Comparison of ENCODE assay signal across 20 cellular contexts in the genomic region with DNA sequence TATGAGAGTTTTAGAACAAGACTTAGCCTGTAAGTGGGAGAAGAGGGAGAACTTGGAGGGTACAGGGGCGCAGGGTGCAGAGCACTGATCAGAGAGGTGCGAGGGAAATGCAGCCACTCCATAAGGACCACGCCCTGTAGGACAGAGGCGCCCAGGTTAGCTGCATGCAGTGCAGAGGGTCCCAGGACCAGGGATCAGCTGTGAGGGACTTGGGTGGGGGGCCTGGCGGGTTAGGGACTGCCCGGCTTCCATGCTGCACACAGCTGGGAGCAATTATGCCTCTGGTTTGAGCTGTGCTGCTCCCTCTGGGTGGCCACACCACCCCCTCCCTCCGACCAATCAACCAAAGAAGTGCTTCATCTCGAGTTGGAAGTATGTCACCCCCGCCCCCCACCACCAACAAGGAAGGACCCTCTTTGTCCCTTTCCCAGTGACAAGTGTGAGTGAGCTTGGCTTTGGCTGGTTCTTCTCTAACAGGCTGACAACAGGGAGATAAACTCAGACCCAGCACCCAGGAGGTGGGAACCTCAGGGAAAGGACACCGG. TPM values are rescaled to one million over a fixed set of nuclear protein-coding genes. Genes with fewer than 3 reads are reported as not detected.
DNase-seq lines count a peak whose midpoint lies in the region; ATAC-seq and TF ChIP-seq lines count a peak whose summit lies in the region.
"Had no signal": no experiment of that assay in that cellular context is flagged by ENCODE, and none has a peak within 500 bp of the region (broad histone marks: within the 10 kb centered on the region; RNA-seq: fewer than 3 reads in every experiment).

No MANE protein-coding gene starts in this region.

- H3K9me3 ChIP-seq in neuronal stem cell (replicated peaks in 1 of 2; ENCODE audit: control insufficient read depth in 2 of 2, insufficient read depth in 1 of 2, low read depth in 1 of 2, low read length in 2 of 2): no peaks in the 10 kb centered on the region

- H3K79me1 ChIP-seq in neuronal stem cell (ENCODE audit: low read depth, low read length): no peaks in the 10 kb centered on the region

- H3K9ac ChIP-seq in neuronal stem cell (ENCODE audit: low read depth, low read length, poor library complexity): no peak overlapping the region

- peak overlapping the region; percentile 8 for H2BK15ac ChIP-seq in neuronal stem cell (ENCODE audit: low read length)

- H2BK5ac ChIP-seq in neuronal stem cell (ENCODE audit: low read length): no peak overlapping the region

- intact Hi-C loops in Right ventricle myocardium superior (cut with DNase I) (loop anchor here (10.0 kb wide), 1 partner anchor 64 kb away; no protein-coding TSS in a partner anchor), left cardiac atrium (cut with DNase I) (no loop called here)

- H2AFZ ChIP-seq in neuronal stem cell (ENCODE audit: low read length): no peak overlapping the region

- H3K27ac Mint-ChIP-seq in chondrocyte (ENCODE audit: unreplicated experiment) (no peak overlapping the region), type B pancreatic cell (peak overlapping the region; percentile 26)
- H3K27ac Mint-ChIP-seq: CD4-positive, CD25-positive, alpha-beta regulatory T cell had no signal

- no peak overlapping the region for H3K4ac ChIP-seq in neuronal stem cell (ENCODE audit: low read length)

- H2BK12ac ChIP-seq in neuronal stem cell (ENCODE audit: low read length): no peak overlapping the region

- H3K4me1 Mint-ChIP-seq in chondrocyte (ENCODE audit: low read depth) (peaks cover 57% of the 10 kb centered on the region), type B pancreatic cell (ENCODE audit: unreplicated experiment) (peaks cover 19% of the 10 kb centered on the region)

- no peak overlapping the region for H3K4me3 ChIP-seq in neuronal stem cell (ENCODE audit: low read length in 2 of 2)
- H3K4me3 ChIP-seq: K562 had no signal

- no peak overlapping the region for H3K14ac ChIP-seq in neuronal stem cell (ENCODE audit: low read length)

- DNase-seq in Right ventricle myocardium superior (peak; percentile 19), left cardiac atrium (no peak), chondrocyte (ENCODE audit: low spot score) (peak; percentile 47), neuronal stem cell (ENCODE audit: low spot score) (no peak), type B pancreatic cell (ENCODE audit: extremely low spot score, unreplicated experiment) (no peak), NCI-H1092 treated with DMSO at 0.1 percent for 48 hours (lab: John Stamatoyannopoulos, UW) (no peak)
- DNase-seq in activated effector memory CD4-positive, alpha-beta T cell treated with Interleukin-2 at 50 U/mL for 16 hours: no peak
- DNase-seq: 8988T; CD4-positive, CD25-positive, alpha-beta regulatory T cell; COR-L47; NCI-H1105 treated with DMSO at 0.1 percent for 48 hours; NCI-H187; NCI-H2107; NCI-H510A; NCI-H748 treated with DMSO at 0.1 percent for 48 hours; OCI-M1; SIG-M5 had no signal

- H3K4me2 ChIP-seq in neuronal stem cell (ENCODE audit: insufficient read depth, low read length, poor library complexity, severe bottlenecking): no peak overlapping the region

- H2AK5ac ChIP-seq in neuronal stem cell (ENCODE audit: low read depth, low read length): no peak overlapping the region

- no peak overlapping the region for H4K8ac ChIP-seq in neuronal stem cell (ENCODE audit: low read depth, low read length)

- H3K9me3 Mint-ChIP-seq in chondrocyte (ENCODE audit: low read depth) (no peaks in the 10 kb centered on the region), type B pancreatic cell (no peaks in the 10 kb centered on the region)
- H3K9me3 Mint-ChIP-seq: CD4-positive, CD25-positive, alpha-beta regulatory T cell had no signal

- H3K4me1 ChIP-seq in neuronal stem cell (ENCODE audit: control insufficient read depth in 2 of 2, insufficient read depth in 1 of 2, low read depth in 1 of 2, low read length in 2 of 2): peaks cover 4 to 6% of the 10 kb centered on the region in 2 donors

- TF ChIP-seq CTCF in chondrocyte (IDR thresholded peaks at IDR 0.05) (no peak), type B pancreatic cell (conservative IDR thresholded peaks at IDR 0.05) (no peak)

- H3K27ac ChIP-seq in neuronal stem cell (replicated peaks; ENCODE audit: low read length): no peak overlapping the region

- H3K27me3 Mint-ChIP-seq in chondrocyte (ENCODE audit: low read depth) (no peaks in the 10 kb centered on the region), type B pancreatic cell (no peaks in the 10 kb centered on the region)

- H2BK120ac ChIP-seq in neuronal stem cell (ENCODE audit: low read depth, low read length): no peak overlapping the region

- WGBS in neuronal stem cell (ENCODE audit: extremely low coverage in 2 of 2, insufficient read length in 2 of 2, insufficient replicate concordance in 1 of 2), 2 donors: no CpG with 5 or more reads among the region's 10 CpGs

- peak overlapping the region; percentile 13 for H3K18ac ChIP-seq in neuronal stem cell (ENCODE audit: low read length)

- peaks cover 6 to 43% of the 10 kb centered on the region in 2 donors for H3K36me3 ChIP-seq in neuronal stem cell (replicated peaks in 1 of 2; ENCODE audit: control insufficient read depth in 2 of 2, insufficient read depth in 2 of 2, low read length in 2 of 2)

- H3K4me3 Mint-ChIP-seq in chondrocyte (ENCODE audit: unreplicated experiment) (no peak overlapping the region), type B pancreatic cell (no peak overlapping the region)

- H3K27me3 ChIP-seq in neuronal stem cell (ENCODE audit: control insufficient read depth in 3 of 3, insufficient read depth in 3 of 3, low read depth in 1 of 3, low read length in 3 of 3): no peaks in the 10 kb centered on the region

- H3K36me3 Mint-ChIP-seq in chondrocyte (ENCODE audit: low read depth) (peaks cover 28% of the 10 kb centered on the region), type B pancreatic cell (peaks cover 4% of the 10 kb centered on the region)

- no peak overlapping the region for H4K91ac ChIP-seq in neuronal stem cell (ENCODE audit: low read depth, low read length, poor library complexity)

- ATAC-seq in Right ventricle myocardium superior (ENCODE audit: poor library complexity): no peak
- no peak for ATAC-seq in left cardiac atrium
- no peak for ATAC-seq in GM21423 (IDR thresholded peaks at IDR 0.05; ENCODE audit: unreplicated experiment)

- no peak overlapping the region for H3K23ac ChIP-seq in neuronal stem cell (ENCODE audit: low read depth, low read length, poor library complexity)

RNA-seq across cellular contexts. Expression of a gene that starts 22.2 kb away (rescaled TPM):
- total RNA-seq in Right ventricle myocardium superior: 0.24 TPM
- under 1 TPM; 0.21 to 0.24 TPM for total RNA-seq in left cardiac atrium
- total RNA-seq in chondrocyte: 3.5 to 4.5 TPM (median 4.3 TPM) in 3 replicates
- polyA plus RNA-seq in neuronal stem cell (2013, experiment 1 of 2): 8.0 TPM
- 7.0 TPM for polyA plus RNA-seq in neuronal stem cell (2013, experiment 2 of 2)
- 2.6 and 5.4 TPM in 2 replicates for total RNA-seq in type B pancreatic cell (ENCODE audit: low replicate concordance)
- polyA plus RNA-seq: AG04450 had no signal

Comparison
In these comparisons a context has a peak if more than half of its experiments do, and no peak if none do; other contexts are left out.
1. DNase-seq: peak in Right ventricle myocardium superior (single experiment) and chondrocyte (single experiment); none in left cardiac atrium (single experiment), neuronal stem cell (single experiment), type B pancreatic cell (single experiment), activated effector memory CD4-positive, alpha-beta T cell treated with Interleukin-2 at 50 U/mL for 16 hours (single experiment) and NCI-H1092 treated with DMSO at 0.1 percent for 48 hours (single experiment).